Comparison of ENCODE assay signal across 1 cellular context in genomic region chr2:211598238-211598637, GRCh38.
TF ChIP-seq lines count a peak whose summit lies in the region.

No MANE protein-coding gene starts in this region.

TF ChIP-seq in SK-N-SH, 30 proteins besides CTCF, POLR2A, EP300 and RAD21:
- TF ChIP-seq FOSL2 (IDR thresholded peaks at IDR 0.05; ENCODE audit: borderline replicate concordance, low read depth) (0 out of 2 replicates have a peak, but pooled peaks have one; percentile 30), FOXJ3 (CRISPR knock-in tag; IDR thresholded peaks at IDR 0.05) (no peak), REST (IDR thresholded peaks at IDR 0.05; ENCODE audit: low read depth, low read length) (no peak), ELF1 (IDR thresholded peaks at IDR 0.05) (no peak), NRF1 (IDR thresholded peaks at IDR 0.05; ENCODE audit: low read depth, low read length) (no peak), TAF1 (IDR thresholded peaks at IDR 0.05; ENCODE audit: borderline replicate concordance, low read depth, low read length) (no peak), YY1 (IDR thresholded peaks at IDR 0.05; ENCODE audit: low read depth) (no peak), JUND (IDR thresholded peaks at IDR 0.05) (peak; percentile 30; the same call in 1 of the 2 replicates), RXRA (IDR thresholded peaks at IDR 0.05; ENCODE audit: borderline replicate concordance, low read depth) (no peak), FOXM1 (IDR thresholded peaks at IDR 0.05; ENCODE audit: low read depth) (no peak), TEAD4 (IDR thresholded peaks at IDR 0.05; ENCODE audit: borderline replicate concordance, insufficient read depth) (no peak), TCF12 (IDR thresholded peaks at IDR 0.05) (peak; percentile 88), NFIC (IDR thresholded peaks at IDR 0.05; ENCODE audit: borderline replicate concordance) (peak; percentile 23; the same call in 1 of the 2 replicates), SIN3A (IDR thresholded peaks at IDR 0.05; ENCODE audit: borderline replicate concordance, low read depth, low read length) (no peak), EZH2phosphoT487 (IDR thresholded peaks at IDR 0.05; ENCODE audit: borderline replicate concordance, low read depth) (no peak), PBX3 (IDR thresholded peaks at IDR 0.05) (peak; percentile 80)
- TF ChIP-seq, protein P1, sequence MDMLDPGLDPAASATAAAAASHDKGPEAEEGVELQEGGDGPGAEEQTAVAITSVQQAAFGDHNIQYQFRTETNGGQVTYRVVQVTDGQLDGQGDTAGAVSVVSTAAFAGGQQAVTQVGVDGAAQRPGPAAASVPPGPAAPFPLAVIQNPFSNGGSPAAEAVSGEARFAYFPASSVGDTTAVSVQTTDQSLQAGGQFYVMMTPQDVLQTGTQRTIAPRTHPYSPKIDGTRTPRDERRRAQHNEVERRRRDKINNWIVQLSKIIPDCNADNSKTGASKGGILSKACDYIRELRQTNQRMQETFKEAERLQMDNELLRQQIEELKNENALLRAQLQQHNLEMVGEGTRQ (IDR thresholded peaks at IDR 0.05; ENCODE audit: borderline replicate concordance, low read depth, low read length) = no peak
- TF ChIP-seq, protein P2, sequence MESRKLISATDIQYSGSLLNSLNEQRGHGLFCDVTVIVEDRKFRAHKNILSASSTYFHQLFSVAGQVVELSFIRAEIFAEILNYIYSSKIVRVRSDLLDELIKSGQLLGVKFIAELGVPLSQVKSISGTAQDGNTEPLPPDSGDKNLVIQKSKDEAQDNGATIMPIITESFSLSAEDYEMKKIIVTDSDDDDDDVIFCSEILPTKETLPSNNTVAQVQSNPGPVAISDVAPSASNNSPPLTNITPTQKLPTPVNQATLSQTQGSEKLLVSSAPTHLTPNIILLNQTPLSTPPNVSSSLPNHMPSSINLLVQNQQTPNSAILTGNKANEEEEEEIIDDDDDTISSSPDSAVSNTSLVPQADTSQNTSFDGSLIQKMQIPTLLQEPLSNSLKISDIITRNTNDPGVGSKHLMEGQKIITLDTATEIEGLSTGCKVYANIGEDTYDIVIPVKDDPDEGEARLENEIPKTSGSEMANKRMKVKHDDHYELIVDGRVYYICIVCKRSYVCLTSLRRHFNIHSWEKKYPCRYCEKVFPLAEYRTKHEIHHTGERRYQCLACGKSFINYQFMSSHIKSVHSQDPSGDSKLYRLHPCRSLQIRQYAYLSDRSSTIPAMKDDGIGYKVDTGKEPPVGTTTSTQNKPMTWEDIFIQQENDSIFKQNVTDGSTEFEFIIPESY (IDR thresholded peaks at IDR 0.05; ENCODE audit: borderline replicate concordance, low read depth) = no peak
TF ChIP-seq in SK-N-SH: peak in this region for 5.
